Comparison of ENCODE assay signal across 17 cellular contexts in genomic region chr9:13957089-13957488, GRCh38.
DNase-seq lines count a peak whose midpoint lies in the region; ATAC-seq, FAIRE-seq and TF ChIP-seq lines count a peak whose summit lies in the region.
"Had no signal": no experiment of that assay in that cellular context is flagged by ENCODE, and none has a peak within 500 bp of the region (broad histone marks: within the 10 kb centered on the region; RNA-seq: fewer than 3 reads in every experiment).

No MANE protein-coding gene starts in this region.

- H4K8ac ChIP-seq in H1 (ENCODE audit: extremely low read depth, insufficient read depth, low read length), result no peak overlapping the region

- H2BK20ac ChIP-seq in H1 (ENCODE audit: low read length), result no peak overlapping the region

- no peak overlapping the region for H2BK12ac ChIP-seq in H1 (ENCODE audit: low read depth, low read length)

- H2BK5ac ChIP-seq in H1 (ENCODE audit: low read depth, low read length), result no peak overlapping the region

- intact Hi-C loops in sigmoid colon (cut with DNase I), result no loop called here

- H2AK5ac ChIP-seq in H1 (ENCODE audit: low read depth, low read length), result no peak overlapping the region

- H3K4me1 ChIP-seq in H1 (replicated peaks in 1 of 4; ENCODE audit: control insufficient read depth in 3 of 4, insufficient read depth in 4 of 4, low read length in 3 of 4), result peaks cover 0 to 12% (median under 1%) of the 10 kb centered on the region in 4 experiments; a peak in 6 of 7 replicates
- peaks cover 0 to 7% (median 0%) of the 10 kb centered on the region in 4 donors for H3K4me1 ChIP-seq in sigmoid colon
- H3K4me1 ChIP-seq: SJSA1 had no signal

- no peak overlapping the region for H3K4ac ChIP-seq in H1 (replicated peaks; ENCODE audit: insufficient read length, low read depth, low read length)

- H3K27me3 ChIP-seq in H1 (replicated peaks in 1 of 4; ENCODE audit: control insufficient read depth in 3 of 4, extremely low read depth in 1 of 4, insufficient read depth in 3 of 4, low read length in 3 of 4), result no peaks in the 10 kb centered on the region; a peak in 1 of 7 replicates
- no peaks in the 10 kb centered on the region for H3K27me3 ChIP-seq in sigmoid colon
- H3K27me3 ChIP-seq: SJSA1 had no signal

- no peaks in the 10 kb centered on the region for H3K36me3 ChIP-seq in H1 (ENCODE audit: control insufficient read depth in 2 of 4, insufficient read depth in 4 of 4, low read length in 3 of 4)
- no peaks in the 10 kb centered on the region for H3K36me3 ChIP-seq in sigmoid colon
- H3K36me3 ChIP-seq: SJSA1 had no signal

- H3K9me3 ChIP-seq in H1 (ENCODE audit: insufficient read depth in 2 of 2, low read depth in 1 of 2, low read length in 1 of 2), result no peaks in the 10 kb centered on the region
- no peaks in the 10 kb centered on the region for H3K9me3 ChIP-seq in sigmoid colon
- H3K9me3 ChIP-seq: SJSA1 had no signal

- H3K79me1 ChIP-seq in H1 (ENCODE audit: low read depth, low read length), result no peaks in the 10 kb centered on the region

- no peaks in the 10 kb centered on the region for H3K23me2 ChIP-seq in H1 (ENCODE audit: low read depth, low read length)

- H2AFZ ChIP-seq in H1 (ENCODE audit: low read length), result peak overlapping the region; percentile 80; the same call in 1 of the 2 replicates

- no peak overlapping the region for H3K56ac ChIP-seq in H1 (replicated peaks; ENCODE audit: insufficient read length, low read depth, low read length)

- H3K79me2 ChIP-seq in H1 (ENCODE audit: control insufficient read depth in 1 of 2, insufficient read depth in 2 of 2, low read length in 2 of 2), result no peaks in the 10 kb centered on the region

- FAIRE-seq in H1 (lab: Jason Lieb, UNC), result no peak

- no peak overlapping the region for H3K18ac ChIP-seq in H1 (ENCODE audit: extremely low read depth, low read length)

- no peak overlapping the region for H2BK15ac ChIP-seq in H1 (ENCODE audit: low read length)

- H3K27ac ChIP-seq in H1 (ENCODE audit: low read depth, low read length) (no peak overlapping the region), sigmoid colon (no peak overlapping the region)
- H3K27ac ChIP-seq: RWPE1, SJSA1 had no signal

- H4K91ac ChIP-seq in H1 (replicated peaks; ENCODE audit: insufficient read length, low read length), result no peak overlapping the region

- no peak overlapping the region for H3K9ac ChIP-seq in H1 (replicated peaks in 1 of 4; ENCODE audit: extremely low read depth in 1 of 4, low read depth in 3 of 4, low read length in 3 of 4)

- POLR2A ChIA-PET in H1 (lab: Charles Lee; ENCODE audit: partially characterized antibody), result no interaction called here

- CTCF ChIA-PET in H1 (lab: Charles Lee; ENCODE audit: partially characterized antibody), result interaction anchor here (0.6 to 0.7 kb wide), 3 partner anchors 44 to 779 kb away, joined by 3 read pairs; no protein-coding TSS in a partner anchor

- H3K4me3 ChIP-seq in H1 (ENCODE audit: extremely low read depth in 1 of 4, insufficient read depth in 2 of 4, low read depth in 3 of 4, low read length in 4 of 4), result no peak overlapping the region
- no peak overlapping the region for H3K4me3 ChIP-seq in sigmoid colon
- H3K4me3 ChIP-seq: SJSA1 had no signal

- no peak overlapping the region for H2BK120ac ChIP-seq in H1 (replicated peaks; ENCODE audit: low read depth, low read length)

- H3K23ac ChIP-seq in H1 (ENCODE audit: insufficient read length), result no peak overlapping the region

- no peak overlapping the region for H4K5ac ChIP-seq in H1 (ENCODE audit: insufficient read length, low read depth, low read length)

- no peak for TF ChIP-seq EP300 in H1 (IDR thresholded peaks at IDR 0.05; ENCODE audit: borderline replicate concordance in 1 of 2, low read depth in 2 of 2, low read length in 2 of 2)
- TF ChIP-seq EP300 in sigmoid colon (IDR thresholded peaks at IDR 0.05), result no peak

- TF ChIP-seq RAD21 in H1 (IDR thresholded peaks at IDR 0.05 in 1 of 2, conservative IDR thresholded peaks at IDR 0.05 in 1 of 2; ENCODE audit: low read depth in 2 of 2, low read length in 2 of 2), result no peak

- H4K20me1 ChIP-seq in H1 (replicated peaks in 1 of 2; ENCODE audit: control insufficient read depth in 1 of 2, insufficient read depth in 2 of 2, low read length in 2 of 2), result no peaks in the 10 kb centered on the region

- H3K4me2 ChIP-seq in H1 (ENCODE audit: insufficient read depth in 1 of 2, low read depth in 2 of 2, low read length in 2 of 2), result no peak overlapping the region

- no peak for TF ChIP-seq POLR2A in H1 (IDR thresholded peaks at IDR 0.05; ENCODE audit: control extremely low read depth in 1 of 2, low read depth in 2 of 2, low read length in 2 of 2)
- no peak for TF ChIP-seq POLR2A in sigmoid colon (IDR thresholded peaks at IDR 0.05)

- TF ChIP-seq CTCF in H1 (IDR thresholded peaks at IDR 0.05; ENCODE audit: control extremely low read depth in 1 of 3, insufficient read depth in 1 of 3, low read depth in 1 of 3, low read length in 3 of 3) (no peak), sigmoid colon (IDR thresholded peaks at IDR 0.05) (no peak)

- no peak overlapping the region for H3K14ac ChIP-seq in H1 (ENCODE audit: insufficient read length)

- DNase-seq in H1 (ENCODE audit: low read depth in 1 of 2, low spot score in 2 of 2) (no peak), NCI-H748 treated with DMSO at 0.1 percent for 48 hours (lab: John Stamatoyannopoulos, UW) (no peak), NCI-H69 (lab: John Stamatoyannopoulos, UW) (no peak), sigmoid colon (no peak)
- no peak for DNase-seq in activated CD4-positive, alpha-beta T cell treated with anti-CD3 and anti-CD28 coated beads, Interleukin-2, amount 50 U/mL, for 4 hours
- DNase-seq: DMS53; KG1; NCI-H2029; NCI-H2171 treated with DMSO at 0.1 percent for 48 hours; NCI-H510A treated with DMSO at 0.1 percent for 48 hours; NK-92 treated with Interleukin-12 subunit alpha and Interleukin-12 subunit beta, amount 100 ng/mL, for 24 hours; SW 1271 had no signal

- ATAC-seq in GM18858 (IDR thresholded peaks at IDR 0.05; ENCODE audit: unreplicated experiment) (peak; percentile 44), HG02588 (IDR thresholded peaks at IDR 0.05; ENCODE audit: unreplicated experiment) (peak; percentile 51), HG03432 (IDR thresholded peaks at IDR 0.05; ENCODE audit: unreplicated experiment) (peak; percentile 52)

- 88% methylated on average over 2 of the region's 2 CpGs; no CpG with 5 or more reads in 1 of the 2 experiments for WGBS in H1 (ENCODE audit: extremely low coverage in 1 of 2, insufficient coverage in 1 of 2, insufficient read length in 1 of 2, insufficient replicate concordance in 2 of 2, low coverage in 1 of 2, low lambda C conversion rate in 2 of 2, missing lambda C conversion rate in 1 of 2), 2 experiments
- 79 to 82% methylated on average over 2 of the region's 2 CpGs for WGBS in sigmoid colon, 2 donors

TF ChIP-seq in H1, 55 proteins besides CTCF, POLR2A, EP300 and RAD21:
- TF ChIP-seq CREB1 (IDR thresholded peaks at IDR 0.05), result no peak
- TF ChIP-seq POLR2AphosphoS5 (IDR thresholded peaks at IDR 0.05; ENCODE audit: low read depth, low read length), result no peak
- TF ChIP-seq SIX5 (IDR thresholded peaks at IDR 0.05; ENCODE audit: low read depth, low read length), result no peak
- no peak for TF ChIP-seq USF2 (IDR thresholded peaks at IDR 0.05; ENCODE audit: low read length)
- TF ChIP-seq GABPA (IDR thresholded peaks at IDR 0.05; ENCODE audit: borderline replicate concordance, insufficient read depth, low read length), result no peak
- TF ChIP-seq NANOG (IDR thresholded peaks at IDR 0.05; ENCODE audit: insufficient read depth, low read depth, low read length, poor library complexity, severe bottlenecking), result no peak
- TF ChIP-seq TBP (IDR thresholded peaks at IDR 0.05; ENCODE audit: low read depth, low read length), result no peak
- no peak for TF ChIP-seq RNF2 (IDR thresholded peaks at IDR 0.05; ENCODE audit: borderline replicate concordance, low read depth, low read length, missing control alignments, poor library complexity, severe bottlenecking)
- no peak for TF ChIP-seq TCF12 (IDR thresholded peaks at IDR 0.05; ENCODE audit: low read depth, low read length)
- TF ChIP-seq MAFK (IDR thresholded peaks at IDR 0.05; ENCODE audit: low read depth, low read length), result no peak
- TF ChIP-seq CTBP2 (IDR thresholded peaks at IDR 0.05; ENCODE audit: borderline replicate concordance, insufficient read depth, insufficient read length, low read length), result no peak
- no peak for TF ChIP-seq CHD2 (IDR thresholded peaks at IDR 0.05; ENCODE audit: low read length)
- no peak for TF ChIP-seq RBBP5 (IDR thresholded peaks at IDR 0.05; ENCODE audit: borderline replicate concordance, low read depth, low read length)
- TF ChIP-seq RFX5 (IDR thresholded peaks at IDR 0.05; ENCODE audit: borderline replicate concordance, low read depth, low read length), result no peak
- TF ChIP-seq SIRT6 (IDR thresholded peaks at IDR 0.05; ENCODE audit: low read length), result no peak
- no peak for TF ChIP-seq CBX8 (IDR thresholded peaks at IDR 0.05; ENCODE audit: borderline replicate concordance, low read depth, low read length)
- no peak for TF ChIP-seq KDM1A (IDR thresholded peaks at IDR 0.05; ENCODE audit: borderline replicate concordance, low read length)
- TF ChIP-seq SAP30 (IDR thresholded peaks at IDR 0.05; ENCODE audit: insufficient read depth, insufficient replicate concordance, low read length), result no peak
- no peak for TF ChIP-seq KDM5A (IDR thresholded peaks at IDR 0.05; ENCODE audit: low read length)
- no peak for TF ChIP-seq ZNF274 (IDR thresholded peaks at IDR 0.05; ENCODE audit: borderline replicate concordance, extremely low read depth, low read length)
